1 cellular context compared by ENCODE assay signal in the genomic region with DNA sequence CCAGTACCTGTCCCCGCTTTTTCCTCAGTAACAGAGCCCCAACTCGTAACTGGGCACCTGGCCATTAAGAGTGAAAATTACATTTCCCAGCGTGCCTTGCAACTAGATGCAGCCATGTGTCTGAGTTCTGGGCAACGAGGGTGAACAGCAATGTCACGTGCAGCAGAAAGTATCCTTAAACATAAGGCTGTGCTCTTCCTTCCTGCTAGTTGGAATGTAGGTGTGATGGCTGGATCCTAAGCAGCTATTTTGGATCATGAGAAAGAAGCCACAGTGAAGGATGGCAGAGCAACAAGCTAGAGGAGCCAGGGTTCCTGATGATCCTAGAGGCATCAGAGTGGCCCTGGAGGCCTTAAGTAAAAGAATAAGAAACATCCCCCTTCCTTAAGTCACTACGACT.
A peak's percentile ranks its signal among the peaks of the same experiment; 100 is the strongest.
TF ChIP-seq lines count a peak whose summit lies in the region.

No MANE protein-coding gene starts in this region.

TF ChIP-seq in HepG2, 621 proteins besides CTCF, POLR2A, EP300 and RAD21:
- TF ChIP-seq SP5 (CRISPR knock-in tag; IDR thresholded peaks at IDR 0.05; ENCODE audit: borderline replicate concordance, low read depth) (no peak), CREBL2 (CRISPR knock-in tag; IDR thresholded peaks at IDR 0.05; ENCODE audit: borderline replicate concordance) (no peak), ZMYM3 (CRISPR knock-in tag; IDR thresholded peaks at IDR 0.05) (peak; percentile 51), HOMEZ (CRISPR knock-in tag; IDR thresholded peaks at IDR 0.05; ENCODE audit: low read depth) (no peak), TAF1 (CRISPR knock-in tag; IDR thresholded peaks at IDR 0.05) (no peak)
- TF ChIP-seq, protein P1, sequence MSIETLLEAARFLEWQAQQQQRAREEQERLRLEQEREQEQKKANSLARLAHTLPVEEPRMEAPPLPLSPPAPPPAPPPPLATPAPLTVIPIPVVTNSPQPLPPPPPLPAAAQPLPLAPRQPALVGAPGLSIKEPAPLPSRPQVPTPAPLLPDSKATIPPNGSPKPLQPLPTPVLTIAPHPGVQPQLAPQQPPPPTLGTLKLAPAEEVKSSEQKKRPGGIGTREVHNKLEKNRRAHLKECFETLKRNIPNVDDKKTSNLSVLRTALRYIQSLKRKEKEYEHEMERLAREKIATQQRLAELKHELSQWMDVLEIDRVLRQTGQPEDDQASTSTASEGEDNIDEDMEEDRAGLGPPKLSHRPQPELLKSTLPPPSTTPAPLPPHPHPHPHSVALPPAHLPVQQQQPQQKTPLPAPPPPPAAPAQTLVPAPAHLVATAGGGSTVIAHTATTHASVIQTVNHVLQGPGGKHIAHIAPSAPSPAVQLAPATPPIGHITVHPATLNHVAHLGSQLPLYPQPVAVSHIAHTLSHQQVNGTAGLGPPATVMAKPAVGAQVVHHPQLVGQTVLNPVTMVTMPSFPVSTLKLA (IDR thresholded peaks at IDR 0.05), result peak; percentile 87
